In genomic region chr4:37803348-37803973, GRCh38 we compare ENCODE assay signal across 8 cellular contexts. TPM values are rescaled to one million over a fixed set of nuclear protein-coding genes. Genes with fewer than 3 reads are reported as not detected.
DNase-seq lines count a peak whose midpoint lies in the region; ATAC-seq and TF ChIP-seq lines count a peak whose summit lies in the region.

No MANE protein-coding gene starts in this region.

- H3K4me3 ChIP-seq in fibroblast of mammary gland (ENCODE audit: control insufficient read depth, low read depth, low read length): no peak overlapping the region

- TF ChIP-seq CTCF in fibroblast of mammary gland (conservative IDR thresholded peaks at IDR 0.05; ENCODE audit: control insufficient read depth, insufficient read depth, low read depth, low read length): peak; percentile 63

- ATAC-seq in GM21381 (IDR thresholded peaks at IDR 0.05; ENCODE audit: unreplicated experiment): no peak

- peak; percentile 46 for DNase-seq in DMS114 treated with DMSO at 0.1 percent for 48 hours (lab: John Stamatoyannopoulos, UW; ENCODE audit: unreplicated experiment)
- DNase-seq in KBM-7: peak; percentile 79
- DNase-seq in RPMI7951 (ENCODE audit: low read depth): peak; percentile 59
- peak; percentile 72 for DNase-seq in fibroblast of mammary gland (ENCODE audit: low read depth)
- DNase-seq in pons (ENCODE audit: low spot score): peak; percentile 83
- DNase-seq in effector CD8-positive, alpha-beta T cell (lab: John Stamatoyannopoulos, UW): no peak
- DNase-seq in D341Med (ENCODE audit: low spot score): no peak

- in situ Hi-C loops in KBM-7 (cut with MboI; ENCODE audit: low pct_unique_long_range_greater_than_20kb, low sequenced_read_pairs): loop anchor here (10.0 kb wide), 1 partner anchor 231 kb away; no protein-coding TSS in a partner anchor

RNA-seq across cellular contexts. Expression of gene PGM2, which starts 23.0 kb away (rescaled TPM):
- 39.8 and 46.6 TPM in 2 replicates for total RNA-seq in RPMI7951 (2014; rRNA removed; shearing (Covaris generic))

Comparison
In these comparisons a context has a peak if more than half of its experiments do, and no peak if none do; other contexts are left out.
1. DNase-seq: peak in DMS114 treated with DMSO at 0.1 percent for 48 hours (single experiment), KBM-7 (single experiment), RPMI7951 (single experiment), fibroblast of mammary gland (single experiment) and pons (single experiment); none in effector CD8-positive, alpha-beta T cell (single experiment) and D341Med (single experiment).